In the genomic region with DNA sequence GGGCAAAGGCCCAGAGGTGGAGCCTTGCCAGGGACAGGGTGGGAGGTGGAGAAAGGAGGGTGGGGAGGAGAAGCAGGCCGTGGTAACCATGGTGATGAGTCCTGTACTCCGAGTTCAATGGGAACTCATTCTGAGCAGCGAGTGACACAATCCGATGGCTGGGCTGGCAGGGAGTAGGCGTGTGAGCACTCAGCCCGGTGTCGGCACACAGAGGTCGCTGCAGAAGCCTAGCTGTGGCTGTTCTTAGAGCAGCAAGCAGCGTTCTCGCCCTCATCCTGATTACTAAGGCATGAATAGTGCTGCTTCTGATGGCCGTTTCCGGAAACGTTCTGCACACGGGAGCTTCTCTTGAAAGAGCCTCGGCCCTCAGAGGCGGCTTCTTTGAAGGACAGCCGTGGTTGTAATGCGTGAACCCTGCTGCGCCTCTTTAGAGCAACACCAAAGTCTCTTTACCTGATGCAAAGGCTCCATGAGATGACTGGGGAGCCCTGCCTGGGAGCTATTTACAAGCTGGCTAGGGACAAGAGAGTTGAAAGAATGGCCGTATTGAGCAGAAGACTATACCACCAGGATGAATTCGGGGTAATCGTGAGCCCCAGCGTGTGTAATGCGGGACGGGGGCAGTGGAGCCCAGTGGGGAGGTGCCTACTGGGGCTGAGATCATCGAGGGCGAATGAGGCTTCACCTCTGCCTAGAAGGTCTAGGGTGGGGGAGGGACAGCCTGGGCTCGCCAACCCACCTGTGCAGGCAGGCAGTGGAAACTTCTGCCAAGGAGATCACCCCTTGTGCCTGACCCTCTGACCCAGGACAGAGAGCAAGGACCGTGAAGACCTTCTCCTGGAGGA, we compare ENCODE assay signal across 8 cellular contexts.
DNase-seq lines count a peak whose midpoint lies in the region; ATAC-seq and TF ChIP-seq lines count a peak whose summit lies in the region.

No MANE protein-coding gene starts in this region.

- H3K27me3 ChIP-seq in iPS-20b (ENCODE audit: insufficient read depth, low read length), result peaks cover 21% of the 10 kb centered on the region

- H3K27ac ChIP-seq in iPS-20b (ENCODE audit: low read length), result no peak overlapping the region

- H3K36me3 ChIP-seq in iPS-20b (ENCODE audit: insufficient read depth, low read depth, low read length), result no peaks in the 10 kb centered on the region

- H3K4me1 ChIP-seq in iPS-20b (ENCODE audit: insufficient read depth, low read length), result peaks cover 9% of the 10 kb centered on the region; the same call in 1 of the 2 replicates

- H3K9me3 ChIP-seq in iPS-20b (ENCODE audit: insufficient read depth, low read depth, low read length), result no peaks in the 10 kb centered on the region

- peak; percentile 32 for DNase-seq in NCI-H82 (lab: John Stamatoyannopoulos, UW)
- DNase-seq in NCI-H82 treated with DMSO at 0.1 percent for 48 hours (lab: John Stamatoyannopoulos, UW; ENCODE audit: unreplicated experiment), result no peak
- peak; percentile 7 for DNase-seq in T-helper 2 cell treated with Interferon-gamma antibody and Interleukin-4, amounts not matched to agents 5 μg/mL and 100 μg/mL, for 36 hours (ENCODE audit: low spot score)
- DNase-seq in stimulated activated CD8-positive, alpha-beta memory T cell treated with anti-CD3 and anti-CD28 coated beads, Interleukin-4, amount 100 ng/mL, for 24 hours (ENCODE audit: low read depth), result peak; percentile 4
- DNase-seq in NAMALWA (ENCODE audit: low spot score), result no peak
- DNase-seq in GM10266 (ENCODE audit: extremely low spot score), result no peak

- H3K36me3 Mint-ChIP-seq in T-helper 2 cell treated with Interferon-gamma antibody and Interleukin-4, amounts not matched to agents 5 μg/mL and 100 μg/mL, for 36 hours (ENCODE audit: low read depth), result no peaks in the 10 kb centered on the region

- H3K9ac ChIP-seq in iPS-20b (ENCODE audit: low read depth, low read length), result peak overlapping the region; percentile 35; the same call in 1 of the 2 replicates

- no peaks in the 10 kb centered on the region for H3K9me3 Mint-ChIP-seq in T-helper 2 cell treated with Interferon-gamma antibody and Interleukin-4, amounts not matched to agents 5 μg/mL and 100 μg/mL, for 36 hours

- no peak overlapping the region for H3K4me3 Mint-ChIP-seq in T-helper 2 cell treated with Interferon-gamma antibody and Interleukin-4, amounts not matched to agents 5 μg/mL and 100 μg/mL, for 36 hours

- no peak for TF ChIP-seq CTCF in GM10266 (IDR thresholded peaks at IDR 0.05; ENCODE audit: control insufficient read depth, insufficient read depth, low read depth, missing control alignments)

- ATAC-seq in GM19023 (IDR thresholded peaks at IDR 0.05; ENCODE audit: unreplicated experiment), result no peak

- H3K27ac Mint-ChIP-seq in T-helper 2 cell treated with Interferon-gamma antibody and Interleukin-4, amounts not matched to agents 5 μg/mL and 100 μg/mL, for 36 hours, result no peak overlapping the region

- H3K4me1 Mint-ChIP-seq in T-helper 2 cell treated with Interferon-gamma antibody and Interleukin-4, amounts not matched to agents 5 μg/mL and 100 μg/mL, for 36 hours (ENCODE audit: low read depth), result no peaks in the 10 kb centered on the region

- peaks cover 32% of the 10 kb centered on the region for H3K27me3 Mint-ChIP-seq in T-helper 2 cell treated with Interferon-gamma antibody and Interleukin-4, amounts not matched to agents 5 μg/mL and 100 μg/mL, for 36 hours (ENCODE audit: low read depth)

- H3K4me3 ChIP-seq in iPS-20b (ENCODE audit: low read length), result peak overlapping the region; percentile 39

Comparison
In these comparisons a context has a peak if more than half of its experiments do, and no peak if none do; other contexts are left out.
1. DNase-seq: peak in NCI-H82 (single experiment), T-helper 2 cell treated with Interferon-gamma antibody and Interleukin-4, amounts not matched to agents 5 μg/mL and 100 μg/mL, for 36 hours (single experiment) and stimulated activated CD8-positive, alpha-beta memory T cell treated with anti-CD3 and anti-CD28 coated beads, Interleukin-4, amount 100 ng/mL, for 24 hours (single experiment); none in NCI-H82 treated with DMSO at 0.1 percent for 48 hours (single experiment), NAMALWA (single experiment) and GM10266 (single experiment).